ENCODE assay signal across 8 cellular contexts in genomic region chrX:73213734-73214133, GRCh38. TPM values are rescaled to one million over a fixed set of nuclear protein-coding genes. Genes with fewer than 3 reads are reported as not detected.
DNase-seq lines count a peak whose midpoint lies in the region; ATAC-seq and TF ChIP-seq lines count a peak whose summit lies in the region.

No MANE protein-coding gene starts in this region.

- intact Hi-C loops in breast epithelium (cut with DNase I; ENCODE audit: low total_unique reads) (no loop called here), thyroid gland (cut with DNase I) (no loop called here)

- H3K4me3 ChIP-seq in breast epithelium = peak overlapping the region; percentile 33 to 65 (median 54)
- peak overlapping the region in 2 of 3 donors; percentile 45 to 69 for H3K4me3 ChIP-seq in thyroid gland (replicated peaks in 1 of 3)
- H3K4me3 ChIP-seq in Karpas-422 (ENCODE audit: low read length) = no peak overlapping the region

- no peaks in the 10 kb centered on the region for H4K20me1 ChIP-seq in Karpas-422 (ENCODE audit: insufficient read depth, low read depth, low read length)

- H3K27ac ChIP-seq in breast epithelium (peak overlapping the region; percentile 54 to 62), thyroid gland (no peak overlapping the region), Karpas-422 (ENCODE audit: low read length) (no peak overlapping the region)

- H3K9me3 Mint-ChIP-seq in activated T-cell treated with anti-CD3 and anti-CD28 coated beads, Interleukin-2, amount 50 U/mL, for 24 hours = no peaks in the 10 kb centered on the region
- peaks cover 4% of the 10 kb centered on the region for H3K9me3 Mint-ChIP-seq in mesothelial cell of epicardium

- H2AFZ ChIP-seq in Karpas-422 (ENCODE audit: low read length) = no peak overlapping the region

- H3K36me3 Mint-ChIP-seq in activated T-cell treated with anti-CD3 and anti-CD28 coated beads, Interleukin-2, amount 50 U/mL, for 24 hours (ENCODE audit: low read depth) = no peaks in the 10 kb centered on the region
- no peaks in the 10 kb centered on the region for H3K36me3 Mint-ChIP-seq in mesothelial cell of epicardium

- TF ChIP-seq CTCF in breast epithelium (IDR thresholded peaks at IDR 0.05) (no peak), mesothelial cell of epicardium (IDR thresholded peaks at IDR 0.05; ENCODE audit: unreplicated experiment) (no peak), thyroid gland (IDR thresholded peaks at IDR 0.05) (no peak)

- peak overlapping the region; percentile 80 for H3K4me3 Mint-ChIP-seq in activated T-cell treated with anti-CD3 and anti-CD28 coated beads, Interleukin-2, amount 50 U/mL, for 24 hours
- peak overlapping the region; percentile 69 for H3K4me3 Mint-ChIP-seq in mesothelial cell of epicardium

- no peak for ATAC-seq in GM21381 (IDR thresholded peaks at IDR 0.05; ENCODE audit: unreplicated experiment)

- H3K27me3 ChIP-seq in breast epithelium = peaks cover 0 to 32% of the 10 kb centered on the region in 2 donors
- H3K27me3 ChIP-seq in thyroid gland = no peaks in the 10 kb centered on the region
- no peaks in the 10 kb centered on the region for H3K27me3 ChIP-seq in Karpas-422 (ENCODE audit: low read length)

- no peaks in the 10 kb centered on the region for H3K9me3 ChIP-seq in breast epithelium
- no peaks in the 10 kb centered on the region for H3K9me3 ChIP-seq in thyroid gland
- no peaks in the 10 kb centered on the region for H3K9me3 ChIP-seq in Karpas-422 (ENCODE audit: low read length)

- 8 to 10% methylated on average over 5 of the region's 5 CpGs for WGBS in thyroid gland, 2 donors

- H3K4me1 Mint-ChIP-seq in activated T-cell treated with anti-CD3 and anti-CD28 coated beads, Interleukin-2, amount 50 U/mL, for 24 hours (ENCODE audit: low read depth) = peaks cover 19% of the 10 kb centered on the region
- H3K4me1 Mint-ChIP-seq in mesothelial cell of epicardium = peaks cover 3% of the 10 kb centered on the region

- no peak overlapping the region for H3K9ac ChIP-seq in Karpas-422 (ENCODE audit: low read length)

- H3K4me1 ChIP-seq in breast epithelium = no peaks in the 10 kb centered on the region
- no peaks in the 10 kb centered on the region for H3K4me1 ChIP-seq in thyroid gland
- H3K4me1 ChIP-seq in Karpas-422 (ENCODE audit: low read length) = no peaks in the 10 kb centered on the region

- peaks cover 55% of the 10 kb centered on the region for H3K27me3 Mint-ChIP-seq in activated T-cell treated with anti-CD3 and anti-CD28 coated beads, Interleukin-2, amount 50 U/mL, for 24 hours
- peaks cover 39% of the 10 kb centered on the region for H3K27me3 Mint-ChIP-seq in mesothelial cell of epicardium (ENCODE audit: low read depth)

- no peak for DNase-seq in activated T-cell treated with anti-CD3 and anti-CD28 coated beads, Interleukin-2, amount 50 U/mL, for 24 hours
- no peak for DNase-seq in activated T-cell treated with anti-CD3 and anti-CD28 coated beads for 4 hours
- no peak for DNase-seq in breast epithelium (ENCODE audit: low spot score in 2 of 2)
- no peak for DNase-seq in mesothelial cell of epicardium (ENCODE audit: low spot score in 2 of 2, unreplicated experiment in 2 of 2)
- no peak for DNase-seq in thyroid gland
- no peak for DNase-seq in NCI-H1436 (lab: John Stamatoyannopoulos, UW)
- no peak for DNase-seq in Karpas-422

- no peak overlapping the region for H3K4me2 ChIP-seq in Karpas-422 (ENCODE audit: low read depth, low read length, poor library complexity, severe bottlenecking)

- H3K36me3 ChIP-seq in breast epithelium (no peaks in the 10 kb centered on the region), thyroid gland (no peaks in the 10 kb centered on the region), Karpas-422 (ENCODE audit: insufficient read depth, low read length) (no peaks in the 10 kb centered on the region)

- H3K79me2 ChIP-seq in Karpas-422 (ENCODE audit: low read length) = no peaks in the 10 kb centered on the region

- TF ChIP-seq POLR2A in breast epithelium (IDR thresholded peaks at IDR 0.05) (no peak), thyroid gland (IDR thresholded peaks at IDR 0.05) (no peak)

- H3K9me2 ChIP-seq in Karpas-422 (replicated peaks; ENCODE audit: insufficient read depth, low read length) = no peaks in the 10 kb centered on the region

- peak overlapping the region; percentile 44 for H3K27ac Mint-ChIP-seq in activated T-cell treated with anti-CD3 and anti-CD28 coated beads, Interleukin-2, amount 50 U/mL, for 24 hours
- no peak overlapping the region for H3K27ac Mint-ChIP-seq in mesothelial cell of epicardium

RNA-seq across cellular contexts. Expression of gene NAP1L2, which starts 0.9 kb away (rescaled TPM):
- total RNA-seq in breast epithelium (1 to 10 TPM in 2 of 3 donors, under 1 TPM in 1; 0.48 to 5.3 (median 2.6) TPM), mesothelial cell of epicardium (1.00 to 1.3 TPM (median 1.1 TPM) in 3 replicates), thyroid gland (10 to 100 TPM in 2 of 4 donors, 1 to 10 TPM in 2; 5.6 to 13.9 (median 9.9) TPM)
- not detected in 2 replicates for total RNA-seq in Karpas-422 (2014; rRNA removed; shearing (Covaris generic); ENCODE audit: low replicate concordance)

Comparison
In these comparisons a context has a peak if more than half of its experiments do, and no peak if none do; other contexts are left out.
1. H3K27ac ChIP-seq: peak in breast epithelium (2 of 2); none in thyroid gland (0 of 3) and Karpas-422 (single experiment).